8 cellular contexts compared by ENCODE assay signal in the genomic region with DNA sequence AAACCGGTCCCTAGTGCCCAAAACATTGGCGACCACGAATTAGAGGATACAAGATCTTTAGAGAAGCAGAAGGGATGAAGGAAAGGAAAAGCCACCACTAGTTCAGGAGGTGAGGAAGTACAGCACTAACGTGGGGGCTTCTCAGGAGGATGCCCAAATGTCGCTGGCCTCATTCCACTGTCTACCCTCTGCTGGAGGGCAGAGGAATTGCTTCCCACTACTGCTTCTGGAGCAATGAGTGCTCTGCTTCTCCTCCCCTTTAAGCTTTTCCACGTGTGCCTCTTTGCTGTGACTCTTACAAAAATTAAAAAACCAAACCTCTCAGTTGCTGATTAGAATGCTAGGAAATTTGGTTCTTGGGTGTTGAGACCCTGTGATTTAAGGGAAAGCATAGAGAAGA.
DNase-seq lines count a peak whose midpoint lies in the region; ATAC-seq and TF ChIP-seq lines count a peak whose summit lies in the region.

No MANE protein-coding gene starts in this region.

- H3K4me1 Mint-ChIP-seq in WTC11 (peaks cover 34% of the 10 kb centered on the region), osteocyte (ENCODE audit: unreplicated experiment) (no peaks in the 10 kb centered on the region)

- POLR2A ChIA-PET in WTC11 (lab: Charles Lee): no interaction called here

- H3K9me3 Mint-ChIP-seq in WTC11: peaks cover 24% of the 10 kb centered on the region
- H3K9me3 Mint-ChIP-seq in osteocyte (ENCODE audit: unreplicated experiment): no peaks in the 10 kb centered on the region

- CTCF ChIA-PET in WTC11 (lab: Charles Lee): interaction anchor here (0.8 to 3.9 kb wide), 4 partner anchors 10 to 369 kb away, joined by 3 to 21 read pairs (median 8); no protein-coding TSS in a partner anchor

- ATAC-seq in HG02973 (IDR thresholded peaks at IDR 0.05; ENCODE audit: unreplicated experiment) (peak; percentile 76), WTC11 (peak; percentile 48), GM18511 (IDR thresholded peaks at IDR 0.05; ENCODE audit: unreplicated experiment) (no peak)

- 0 out of 2 replicates have a peak, but pooled peaks have one; percentile 16 for TF ChIP-seq CTCF in WTC11 (IDR thresholded peaks at IDR 0.05)
- TF ChIP-seq CTCF in osteocyte (IDR thresholded peaks at IDR 0.05): peak; percentile 36

- H3K27ac Mint-ChIP-seq in WTC11: no peak overlapping the region
- no peak overlapping the region for H3K27ac Mint-ChIP-seq in osteocyte (ENCODE audit: unreplicated experiment)

- H3K27me3 Mint-ChIP-seq in WTC11 (ENCODE audit: low read depth) (no peaks in the 10 kb centered on the region; the same call in 1 of the 2 replicates), osteocyte (ENCODE audit: unreplicated experiment) (no peaks in the 10 kb centered on the region)

- DNase-seq in NCI-H82 (lab: John Stamatoyannopoulos, UW) (peak; percentile 64), NCI-H82 treated with DMSO at 0.1 percent for 48 hours (lab: John Stamatoyannopoulos, UW; ENCODE audit: unreplicated experiment) (no peak), WTC11 (ENCODE audit: low spot score) (no peak), osteocyte (ENCODE audit: extremely low spot score, unreplicated experiment) (no peak), NCI-H2107 treated with DMSO at 0.1 percent for 48 hours (lab: John Stamatoyannopoulos, UW; ENCODE audit: unreplicated experiment) (no peak)
- DNase-seq in activated CD4-positive, alpha-beta T cell treated with anti-CD3 and anti-CD28 coated beads for 4 hours: no peak

- H3K36me3 Mint-ChIP-seq in WTC11 (peaks cover 18% of the 10 kb centered on the region), osteocyte (ENCODE audit: unreplicated experiment) (peaks cover 10% of the 10 kb centered on the region)

- no peak overlapping the region for H3K4me3 Mint-ChIP-seq in WTC11
- no peak overlapping the region for H3K4me3 Mint-ChIP-seq in osteocyte (ENCODE audit: unreplicated experiment)

TF ChIP-seq in WTC11, 78 proteins besides CTCF, POLR2A, EP300 and RAD21:
- TF ChIP-seq JUN (CRISPR knock-in tag; IDR thresholded peaks at IDR 0.05) (no peak), AFF4 (CRISPR knock-in tag; IDR thresholded peaks at IDR 0.05; ENCODE audit: borderline replicate concordance) (no peak), ZBTB21 (CRISPR knock-in tag; IDR thresholded peaks at IDR 0.05; ENCODE audit: borderline replicate concordance) (no peak)
- TF ChIP-seq, protein P1, sequence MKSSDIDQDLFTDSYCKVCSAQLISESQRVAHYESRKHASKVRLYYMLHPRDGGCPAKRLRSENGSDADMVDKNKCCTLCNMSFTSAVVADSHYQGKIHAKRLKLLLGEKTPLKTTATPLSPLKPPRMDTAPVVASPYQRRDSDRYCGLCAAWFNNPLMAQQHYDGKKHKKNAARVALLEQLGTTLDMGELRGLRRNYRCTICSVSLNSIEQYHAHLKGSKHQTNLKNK (CRISPR knock-in tag; IDR thresholded peaks at IDR 0.05): no peak
TF ChIP-seq in WTC11: peak in this region for 0.
